ENCODE assay signal across 20 cellular contexts in the genomic region with DNA sequence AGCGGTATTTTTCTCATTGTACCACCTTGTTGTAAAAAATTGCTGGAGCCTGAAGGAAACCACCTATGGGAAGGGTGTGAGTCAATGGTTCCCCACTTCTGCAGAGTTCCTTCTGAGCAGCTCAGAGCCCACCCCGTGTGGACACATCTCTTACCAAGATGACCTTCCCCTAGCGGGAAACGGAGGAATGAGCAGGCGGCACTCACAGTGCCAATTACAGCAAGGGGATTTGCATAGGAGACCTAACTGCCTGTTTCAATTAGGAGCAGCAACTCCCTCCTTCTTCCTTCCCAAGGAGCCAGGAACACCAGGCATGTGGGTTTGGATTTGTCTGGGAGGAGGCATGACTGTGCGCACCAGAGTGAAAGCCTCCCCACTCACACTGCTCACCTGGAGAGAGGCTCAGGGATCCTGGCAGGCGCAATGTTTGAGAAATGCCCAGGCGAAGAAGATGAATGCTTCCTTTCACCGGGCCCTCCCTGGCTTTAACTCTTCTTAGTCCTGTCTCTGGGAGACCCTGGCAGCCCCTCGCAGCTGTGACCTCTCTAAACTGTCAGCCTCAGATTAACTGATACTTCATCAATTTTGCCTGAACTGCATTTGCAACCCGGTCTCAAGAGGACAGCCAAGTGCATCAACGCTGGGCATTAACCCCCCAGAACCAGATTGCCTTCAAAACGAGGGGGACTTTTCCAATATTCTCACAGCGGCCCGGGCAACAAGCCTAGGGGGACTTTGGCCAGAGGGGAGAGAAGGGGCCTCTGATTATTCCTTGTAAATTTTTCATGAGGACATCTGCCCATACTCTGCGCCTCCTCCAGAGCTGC.
DNase-seq lines count a peak whose midpoint lies in the region; ATAC-seq and TF ChIP-seq lines count a peak whose summit lies in the region.
"Had no signal": no experiment of that assay in that cellular context is flagged by ENCODE, and none has a peak within 500 bp of the region (broad histone marks: within the 10 kb centered on the region; RNA-seq: fewer than 3 reads in every experiment).

No MANE protein-coding gene starts in this region.

- intact Hi-C loops in A673 (cut with micrococcal nuclease; ENCODE audit: unreplicated experiment) = loop anchor here (2.0 to 10.0 kb wide), 5 partner anchors 319 to 1697 kb away; a partner anchor contains a TSS

- POLR2A ChIA-PET in activated CD4-positive, alpha-beta T cell treated with anti-CD3 and anti-CD28 coated beads, Interleukin-2, amount 10 ng/mL, durations not matched to agents 7 days and 5 days (lab: Charles Lee) = no interaction called here
- POLR2A ChIA-PET in A673 (lab: Charles Lee; ENCODE audit: low non-redundant PET) = no interaction called here

- H3K9me3 ChIP-seq in A673 (ENCODE audit: low read depth, low read length, poor library complexity, severe bottlenecking) = no peaks in the 10 kb centered on the region
- H3K9me3 ChIP-seq: ascending aorta, colonic mucosa had no signal

- BruUV-seq in A673 (replicated peaks; lab: Mats Ljungman, UMichigan) = no TSS peak

- no peaks in the 10 kb centered on the region for H3K36me3 ChIP-seq in A673 (ENCODE audit: insufficient read depth, low read length, poor library complexity, severe bottlenecking)
- H3K36me3 ChIP-seq: ascending aorta, colonic mucosa had no signal

- H3K9me3 Mint-ChIP-seq in nephron progenitor cell = peaks cover 7% of the 10 kb centered on the region
- no peaks in the 10 kb centered on the region for H3K9me3 Mint-ChIP-seq in activated CD4-positive, alpha-beta T cell treated with anti-CD3 and anti-CD28 coated beads, Interleukin-2, amount 10 ng/mL, durations not matched to agents 7 days and 5 days
- H3K9me3 Mint-ChIP-seq: activated CD4-positive, alpha-beta memory T cell treated with anti-CD3 and anti-CD28 coated beads for 36 hours; activated naive CD4-positive, alpha-beta T cell treated with anti-CD3 and anti-CD28 coated beads, Interleukin-2, amount 10 ng/mL, durations not matched to agents 7 days and 5 days; activated T-cell treated with anti-CD3 and anti-CD28 coated beads, Interleukin-2, amount 50 U/mL, for 24 hours; CD8-positive, alpha-beta T cell; T-cell had no signal

- H3K36me3 Mint-ChIP-seq in nephron progenitor cell (ENCODE audit: low read depth) = no peaks in the 10 kb centered on the region
- no peaks in the 10 kb centered on the region for H3K36me3 Mint-ChIP-seq in activated CD4-positive, alpha-beta T cell treated with anti-CD3 and anti-CD28 coated beads, Interleukin-2, amount 10 ng/mL, durations not matched to agents 7 days and 5 days (ENCODE audit: low read depth)
- H3K36me3 Mint-ChIP-seq: activated CD4-positive, alpha-beta memory T cell treated with anti-CD3 and anti-CD28 coated beads for 36 hours; activated naive CD4-positive, alpha-beta T cell treated with anti-CD3 and anti-CD28 coated beads, Interleukin-2, amount 10 ng/mL, durations not matched to agents 7 days and 5 days; CD8-positive, alpha-beta T cell; T-cell had no signal

- no peak overlapping the region for H3K27ac ChIP-seq in A673 (ENCODE audit: low read depth, low read length, poor library complexity, severe bottlenecking)
- H3K27ac ChIP-seq: ascending aorta, colonic mucosa, KMS-11 had no signal

- H3K4me3 Mint-ChIP-seq in nephron progenitor cell = peak overlapping the region; percentile 72
- H3K4me3 Mint-ChIP-seq in activated CD4-positive, alpha-beta T cell treated with anti-CD3 and anti-CD28 coated beads, Interleukin-2, amount 10 ng/mL, durations not matched to agents 7 days and 5 days = no peak overlapping the region
- H3K4me3 Mint-ChIP-seq: activated CD4-positive, alpha-beta memory T cell treated with anti-CD3 and anti-CD28 coated beads for 36 hours; activated naive CD4-positive, alpha-beta T cell treated with anti-CD3 and anti-CD28 coated beads, Interleukin-2, amount 10 ng/mL, durations not matched to agents 7 days and 5 days; activated T-cell treated with anti-CD3 and anti-CD28 coated beads, Interleukin-2, amount 50 U/mL, for 24 hours; CD8-positive, alpha-beta T cell; T-cell had no signal

- H3K27ac Mint-ChIP-seq in nephron progenitor cell = peak overlapping the region; percentile 62
- H3K27ac Mint-ChIP-seq in activated CD4-positive, alpha-beta T cell treated with anti-CD3 and anti-CD28 coated beads, Interleukin-2, amount 10 ng/mL, durations not matched to agents 7 days and 5 days = no peak overlapping the region
- H3K27ac Mint-ChIP-seq: activated CD4-positive, alpha-beta memory T cell treated with anti-CD3 and anti-CD28 coated beads for 36 hours; activated naive CD4-positive, alpha-beta T cell treated with anti-CD3 and anti-CD28 coated beads, Interleukin-2, amount 10 ng/mL, durations not matched to agents 7 days and 5 days; activated T-cell treated with anti-CD3 and anti-CD28 coated beads, Interleukin-2, amount 50 U/mL, for 24 hours; CD8-positive, alpha-beta T cell; T-cell had no signal

- H3K4me1 Mint-ChIP-seq in nephron progenitor cell = peaks cover 27% of the 10 kb centered on the region
- H3K4me1 Mint-ChIP-seq in activated CD4-positive, alpha-beta T cell treated with anti-CD3 and anti-CD28 coated beads, Interleukin-2, amount 10 ng/mL, durations not matched to agents 7 days and 5 days = peaks cover 7% of the 10 kb centered on the region
- H3K4me1 Mint-ChIP-seq: activated naive CD4-positive, alpha-beta T cell treated with anti-CD3 and anti-CD28 coated beads, Interleukin-2, amount 10 ng/mL, durations not matched to agents 7 days and 5 days had no signal

- H3K4me3 ChIP-seq in A673 (ENCODE audit: low read depth, low read length, poor library complexity, severe bottlenecking) = no peak overlapping the region
- H3K4me3 ChIP-seq: ascending aorta, colonic mucosa had no signal

- CTCF ChIA-PET in activated CD4-positive, alpha-beta T cell treated with anti-CD3 and anti-CD28 coated beads, Interleukin-2, amount 10 ng/mL, durations not matched to agents 7 days and 5 days (lab: Charles Lee) = interaction anchor here (1.4 kb wide), 1 partner anchor 10 kb away, joined by 5 read pairs; no protein-coding TSS in a partner anchor
- CTCF ChIA-PET in A673 (lab: Charles Lee) = no interaction called here

- peaks cover 11% of the 10 kb centered on the region for H3K4me1 ChIP-seq in A673 (ENCODE audit: insufficient read depth, low read length, poor library complexity, severe bottlenecking)
- H3K4me1 ChIP-seq: ascending aorta, colonic mucosa had no signal

- ATAC-seq in GM19397 (IDR thresholded peaks at IDR 0.05; ENCODE audit: unreplicated experiment) (no peak), GM21737 (IDR thresholded peaks at IDR 0.05; ENCODE audit: unreplicated experiment) (no peak)
- ATAC-seq: CD8-positive, alpha-beta T cell; sciatic nerve; T-cell had no signal

- H3K27me3 ChIP-seq in A673 (replicated peaks; ENCODE audit: insufficient read depth, low read depth, low read length, poor library complexity) = no peaks in the 10 kb centered on the region
- H3K27me3 ChIP-seq: ascending aorta had no signal

- TF ChIP-seq CTCF in nephron progenitor cell (IDR thresholded peaks at IDR 0.05) = no peak
- no peak for TF ChIP-seq CTCF in A673 (conservative IDR thresholded peaks at IDR 0.05; ENCODE audit: low read depth, low read length)

- peaks cover 19% of the 10 kb centered on the region for H3K27me3 Mint-ChIP-seq in nephron progenitor cell (ENCODE audit: low read depth, poor library complexity)
- H3K27me3 Mint-ChIP-seq in activated CD4-positive, alpha-beta T cell treated with anti-CD3 and anti-CD28 coated beads, Interleukin-2, amount 10 ng/mL, durations not matched to agents 7 days and 5 days = peaks cover 17% of the 10 kb centered on the region

- DNase-seq in ELF-1 (ENCODE audit: low read depth, low spot score) (peak; percentile 17), NCI-H146 (lab: John Stamatoyannopoulos, UW) (peak; percentile 57), astrocyte of the hippocampus (ENCODE audit: low read depth, low spot score) (peak; percentile 7), nephron progenitor cell (no peak), A673 (ENCODE audit: low spot score) (no peak)
- DNase-seq in activated CD4-positive, alpha-beta T cell treated with anti-CD3 and anti-CD28 coated beads, Interleukin-2, amount 10 ng/mL, durations not matched to agents 7 days and 5 days = no peak
- DNase-seq: activated CD4-positive, alpha-beta memory T cell treated with anti-CD3 and anti-CD28 coated beads for 36 hours; activated naive CD4-positive, alpha-beta T cell treated with anti-CD3 and anti-CD28 coated beads, Interleukin-2, amount 10 ng/mL, durations not matched to agents 7 days and 5 days; activated T-cell treated with anti-CD3 and anti-CD28 coated beads, Interleukin-2, amount 50 U/mL, for 24 hours; CD8-positive, alpha-beta T cell; colonic mucosa; DMS79; NCI-H1092; NCI-H2107; T-cell had no signal

Comparison
In these comparisons a context has a peak if more than half of its experiments do, and no peak if none do; other contexts are left out.
1. DNase-seq: peak in ELF-1 (single experiment), NCI-H146 (single experiment) and astrocyte of the hippocampus (single experiment); none in nephron progenitor cell (single experiment), activated CD4-positive, alpha-beta T cell treated with anti-CD3 and anti-CD28 coated beads, Interleukin-2, amount 10 ng/mL, durations not matched to agents 7 days and 5 days (single experiment) and A673 (single experiment).